ENCODE assay signal across 1 cellular context in genomic region chr11:61969391-61969758, GRCh38.
TF ChIP-seq lines count a peak whose summit lies in the region.

No MANE protein-coding gene starts in this region.

TF ChIP-seq in K562, 482 proteins besides CTCF, POLR2A, EP300 and RAD21 (continues in another document):
- TF ChIP-seq, protein P1, sequence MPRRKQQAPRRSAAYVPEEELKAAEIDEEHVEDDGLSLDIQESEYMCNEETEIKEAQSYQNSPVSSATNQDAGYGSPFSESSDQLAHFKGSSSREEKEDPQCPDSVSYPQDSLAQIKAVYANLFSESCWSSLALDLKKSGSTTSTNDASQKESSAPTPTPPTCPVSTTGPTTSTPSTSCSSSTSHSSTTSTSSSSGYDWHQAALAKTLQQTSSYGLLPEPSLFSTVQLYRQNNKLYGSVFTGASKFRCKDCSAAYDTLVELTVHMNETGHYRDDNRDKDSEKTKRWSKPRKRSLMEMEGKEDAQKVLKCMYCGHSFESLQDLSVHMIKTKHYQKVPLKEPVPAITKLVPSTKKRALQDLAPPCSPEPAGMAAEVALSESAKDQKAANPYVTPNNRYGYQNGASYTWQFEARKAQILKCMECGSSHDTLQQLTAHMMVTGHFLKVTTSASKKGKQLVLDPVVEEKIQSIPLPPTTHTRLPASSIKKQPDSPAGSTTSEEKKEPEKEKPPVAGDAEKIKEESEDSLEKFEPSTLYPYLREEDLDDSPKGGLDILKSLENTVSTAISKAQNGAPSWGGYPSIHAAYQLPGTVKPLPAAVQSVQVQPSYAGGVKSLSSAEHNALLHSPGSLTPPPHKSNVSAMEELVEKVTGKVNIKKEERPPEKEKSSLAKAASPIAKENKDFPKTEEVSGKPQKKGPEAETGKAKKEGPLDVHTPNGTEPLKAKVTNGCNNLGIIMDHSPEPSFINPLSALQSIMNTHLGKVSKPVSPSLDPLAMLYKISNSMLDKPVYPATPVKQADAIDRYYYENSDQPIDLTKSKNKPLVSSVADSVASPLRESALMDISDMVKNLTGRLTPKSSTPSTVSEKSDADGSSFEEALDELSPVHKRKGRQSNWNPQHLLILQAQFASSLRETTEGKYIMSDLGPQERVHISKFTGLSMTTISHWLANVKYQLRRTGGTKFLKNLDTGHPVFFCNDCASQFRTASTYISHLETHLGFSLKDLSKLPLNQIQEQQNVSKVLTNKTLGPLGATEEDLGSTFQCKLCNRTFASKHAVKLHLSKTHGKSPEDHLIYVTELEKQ (CRISPR knock-in tag; IDR thresholded peaks at IDR 0.05), result no peak
- TF ChIP-seq RBM39 (optimal IDR thresholded peaks at IDR 0.05; ENCODE audit: low read depth, low read length) (no peak), ATF7 (IDR thresholded peaks at IDR 0.05) (no peak), RBFOX2 (IDR thresholded peaks at IDR 0.05; ENCODE audit: low read depth, low read length) (0 out of 2 replicates have a peak, but pooled peaks have one; percentile 21), FOXJ3 (CRISPR knock-in tag; IDR thresholded peaks at IDR 0.05) (no peak), CCAR2 (IDR thresholded peaks at IDR 0.05; ENCODE audit: low read depth, low read length) (no peak), MGA (IDR thresholded peaks at IDR 0.05) (0 out of 2 replicates have a peak, but pooled peaks have one; percentile 5), ZNF668 (CRISPR knock-in tag; IDR thresholded peaks at IDR 0.05) (0 out of 2 replicates have a peak, but pooled peaks have one; percentile 37), LARP7 (IDR thresholded peaks at IDR 0.05) (peak; percentile 17; the same call in 1 of the 2 replicates), ZNF695 (CRISPR knock-in tag; IDR thresholded peaks at IDR 0.05) (no peak), PTTG1 (tag; IDR thresholded peaks at IDR 0.05; ENCODE audit: low read depth) (no peak), GTF3C2 (IDR thresholded peaks at IDR 0.05; ENCODE audit: borderline replicate concordance, extremely low read depth, insufficient read length) (no peak), NFRKB (IDR thresholded peaks at IDR 0.05; ENCODE audit: low read depth) (0 out of 2 replicates have a peak, but pooled peaks have one; percentile 5), CREB3 (tag; conservative IDR thresholded peaks at IDR 0.05; ENCODE audit: low read depth) (no peak), NCOA1 (IDR thresholded peaks at IDR 0.05; ENCODE audit: low read depth) (no peak), NFE2 (IDR thresholded peaks at IDR 0.05; ENCODE audit: low read depth) (no peak), SMARCE1 (IDR thresholded peaks at IDR 0.05) (0 out of 2 replicates have a peak, but pooled peaks have one; percentile 43), EGR1 (conservative IDR thresholded peaks at IDR 0.05) (no peak), CXXC5 (CRISPR knock-in tag; IDR thresholded peaks at IDR 0.05) (no peak), ZNF75A (CRISPR knock-in tag; IDR thresholded peaks at IDR 0.05) (no peak), HMBOX1 (IDR thresholded peaks at IDR 0.05) (no peak)
- TF ChIP-seq, protein P2, sequence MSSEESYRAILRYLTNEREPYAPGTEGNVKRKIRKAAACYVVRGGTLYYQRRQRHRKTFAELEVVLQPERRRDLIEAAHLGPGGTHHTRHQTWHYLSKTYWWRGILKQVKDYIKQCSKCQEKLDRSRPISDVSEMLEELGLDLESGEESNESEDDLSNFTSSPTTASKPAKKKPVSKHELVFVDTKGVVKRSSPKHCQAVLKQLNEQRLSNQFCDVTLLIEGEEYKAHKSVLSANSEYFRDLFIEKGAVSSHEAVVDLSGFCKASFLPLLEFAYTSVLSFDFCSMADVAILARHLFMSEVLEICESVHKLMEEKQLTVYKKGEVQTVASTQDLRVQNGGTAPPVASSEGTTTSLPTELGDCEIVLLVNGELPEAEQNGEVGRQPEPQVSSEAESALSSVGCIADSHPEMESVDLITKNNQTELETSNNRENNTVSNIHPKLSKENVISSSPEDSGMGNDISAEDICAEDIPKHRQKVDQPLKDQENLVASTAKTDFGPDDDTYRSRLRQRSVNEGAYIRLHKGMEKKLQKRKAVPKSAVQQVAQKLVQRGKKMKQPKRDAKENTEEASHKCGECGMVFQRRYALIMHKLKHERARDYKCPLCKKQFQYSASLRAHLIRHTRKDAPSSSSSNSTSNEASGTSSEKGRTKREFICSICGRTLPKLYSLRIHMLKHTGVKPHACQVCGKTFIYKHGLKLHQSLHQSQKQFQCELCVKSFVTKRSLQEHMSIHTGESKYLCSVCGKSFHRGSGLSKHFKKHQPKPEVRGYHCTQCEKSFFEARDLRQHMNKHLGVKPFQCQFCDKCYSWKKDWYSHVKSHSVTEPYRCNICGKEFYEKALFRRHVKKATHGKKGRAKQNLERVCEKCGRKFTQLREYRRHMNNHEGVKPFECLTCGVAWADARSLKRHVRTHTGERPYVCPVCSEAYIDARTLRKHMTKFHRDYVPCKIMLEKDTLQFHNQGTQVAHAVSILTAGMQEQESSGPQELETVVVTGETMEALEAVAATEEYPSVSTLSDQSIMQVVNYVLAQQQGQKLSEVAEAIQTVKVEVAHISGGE (CRISPR knock-in tag; IDR thresholded peaks at IDR 0.05), result peak in 1 of 3 experiments; percentile 15; a peak in 1 of 6 replicates
- TF ChIP-seq, protein P3, sequence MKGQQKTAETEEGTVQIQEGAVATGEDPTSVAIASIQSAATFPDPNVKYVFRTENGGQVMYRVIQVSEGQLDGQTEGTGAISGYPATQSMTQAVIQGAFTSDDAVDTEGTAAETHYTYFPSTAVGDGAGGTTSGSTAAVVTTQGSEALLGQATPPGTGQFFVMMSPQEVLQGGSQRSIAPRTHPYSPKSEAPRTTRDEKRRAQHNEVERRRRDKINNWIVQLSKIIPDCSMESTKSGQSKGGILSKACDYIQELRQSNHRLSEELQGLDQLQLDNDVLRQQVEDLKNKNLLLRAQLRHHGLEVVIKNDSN (CRISPR knock-in tag; IDR thresholded peaks at IDR 0.05), result no peak
- TF ChIP-seq, protein P4, sequence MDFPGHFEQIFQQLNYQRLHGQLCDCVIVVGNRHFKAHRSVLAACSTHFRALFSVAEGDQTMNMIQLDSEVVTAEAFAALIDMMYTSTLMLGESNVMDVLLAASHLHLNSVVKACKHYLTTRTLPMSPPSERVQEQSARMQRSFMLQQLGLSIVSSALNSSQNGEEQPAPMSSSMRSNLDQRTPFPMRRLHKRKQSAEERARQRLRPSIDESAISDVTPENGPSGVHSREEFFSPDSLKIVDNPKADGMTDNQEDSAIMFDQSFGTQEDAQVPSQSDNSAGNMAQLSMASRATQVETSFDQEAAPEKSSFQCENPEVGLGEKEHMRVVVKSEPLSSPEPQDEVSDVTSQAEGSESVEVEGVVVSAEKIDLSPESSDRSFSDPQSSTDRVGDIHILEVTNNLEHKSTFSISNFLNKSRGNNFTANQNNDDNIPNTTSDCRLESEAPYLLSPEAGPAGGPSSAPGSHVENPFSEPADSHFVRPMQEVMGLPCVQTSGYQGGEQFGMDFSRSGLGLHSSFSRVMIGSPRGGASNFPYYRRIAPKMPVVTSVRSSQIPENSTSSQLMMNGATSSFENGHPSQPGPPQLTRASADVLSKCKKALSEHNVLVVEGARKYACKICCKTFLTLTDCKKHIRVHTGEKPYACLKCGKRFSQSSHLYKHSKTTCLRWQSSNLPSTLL (IDR thresholded peaks at IDR 0.05), result peak; percentile 43; the same call in 1 of the 2 replicates
